Comparison of ENCODE assay signal across 20 cellular contexts in genomic region chr7:79301419-79301818, GRCh38.
"Had no signal": no experiment of that assay in that cellular context is flagged by ENCODE, and none has a peak within 500 bp of the region (broad histone marks: within the 10 kb centered on the region; RNA-seq: fewer than 3 reads in every experiment).

No MANE protein-coding gene starts in this region.

- H3K27me3 Mint-ChIP-seq: IgD-negative memory B cell had no signal

- H3K4me3 Mint-ChIP-seq: IgD-negative memory B cell had no signal

- H3K27ac Mint-ChIP-seq: IgD-negative memory B cell had no signal

- ATAC-seq: K562 had no signal

- H3K36me3 Mint-ChIP-seq: IgD-negative memory B cell had no signal

- DNase-seq: MM.1S, NCI-H1092, NCI-H1105 treated with DMSO at 0.1 percent for 48 hours, NCI-H1417 treated with DMSO at 0.1 percent for 48 hours, NCI-H146, NCI-H1694 treated with DMSO at 0.1 percent for 48 hours, NCI-H1930, NCI-H2081, NCI-H2107, NCI-H2227 treated with DMSO at 0.1 percent for 48 hours, NCI-H446, NCI-H510A, NCI-H524 treated with DMSO at 0.1 percent for 48 hours, NCI-H69, NCI-H774, SHP77, SK-N-SH, SW 1271 had no signal

- H3K4me1 Mint-ChIP-seq: IgD-negative memory B cell had no signal
